Comparison of ENCODE assay signal across 8 cellular contexts in the genomic region with DNA sequence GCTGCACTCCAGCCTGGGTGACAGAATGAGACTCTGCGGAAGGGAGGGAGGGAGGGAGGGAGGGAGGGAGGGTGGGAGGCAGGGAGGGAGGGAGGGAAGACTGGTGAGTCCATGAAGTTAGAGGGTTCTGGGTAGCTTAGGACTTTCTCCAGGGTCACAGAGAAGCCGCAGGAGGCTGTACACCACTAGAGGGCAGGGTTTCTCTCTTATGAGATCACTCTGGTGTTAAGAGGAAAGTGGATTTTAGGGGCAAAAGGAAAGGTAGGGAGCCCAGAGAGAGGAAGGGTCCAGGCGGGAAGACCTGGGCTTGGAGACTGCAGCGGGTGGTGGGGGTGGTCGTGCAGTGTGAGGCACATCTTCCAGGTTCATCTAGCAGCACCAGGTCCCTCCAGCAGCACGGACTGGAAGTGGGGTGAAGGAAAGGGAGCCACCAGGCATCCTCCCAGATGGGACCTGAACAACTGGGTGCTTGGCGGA. TPM values are rescaled to one million over a fixed set of nuclear protein-coding genes. Genes with fewer than 3 reads are reported as not detected.
DNase-seq lines count a peak whose midpoint lies in the region; ATAC-seq and TF ChIP-seq lines count a peak whose summit lies in the region.

No MANE protein-coding gene starts in this region.

- H3K27ac ChIP-seq in prostate gland: no peak overlapping the region

- DNase-seq in BJ (ENCODE audit: low read depth): no peak
- peak; percentile 56 for DNase-seq in GM19238 (ENCODE audit: insufficient read length, low spot score)
- peak; percentile 31 for DNase-seq in NCI-H345 (lab: John Stamatoyannopoulos, UW)
- peak; percentile 38 to 55 for DNase-seq in activated T-cell treated with anti-CD3 and anti-CD28 coated beads, Interleukin-2, amount 50 U/mL, for 48 hours
- DNase-seq in head of caudate nucleus: peak in 38 of 42 donors; percentile 27 to 88 (median 67)
- DNase-seq in prostate gland (ENCODE audit: low spot score): no peak
- no peak for DNase-seq in effector CD4-positive, alpha-beta T cell

- POLR2A ChIA-PET in BJ (lab: Charles Lee): interaction anchor here (0.6 kb wide), 1 partner anchor 492 kb away, joined by 3 read pairs; no protein-coding TSS in a partner anchor

- WGBS in prostate gland: 59% methylated on average over 7 of the region's 7 CpGs

- peak; percentile 81 for TF ChIP-seq CTCF in BJ (IDR thresholded peaks at IDR 0.05; ENCODE audit: insufficient read depth, low read depth, low read length)
- peak in 3 of 4 experiments; percentile 28 to 39 (median 31) for TF ChIP-seq CTCF in prostate gland (IDR thresholded peaks at IDR 0.05)

- CTCF ChIA-PET in BJ (lab: Yijun Ruan, JAX): interaction anchor here (0.6 to 6.2 kb wide), 22 partner anchors 7 to 348 kb away, joined by 3 to 78 read pairs (median 6); partner anchors contain the start of gene UNC5B

- H3K4me3 ChIP-seq in BJ (ENCODE audit: low read depth, low read length) (no peak overlapping the region), prostate gland (no peak overlapping the region)

- intact Hi-C loops in head of caudate nucleus (cut with DNase I) (no loop called here), prostate gland (cut with DNase I) (no loop called here)

- H3K36me3 ChIP-seq in BJ (ENCODE audit: control insufficient read depth, insufficient read depth, low read length): peaks cover 2% of the 10 kb centered on the region
- H3K36me3 ChIP-seq in prostate gland: no peaks in the 10 kb centered on the region

- no peaks in the 10 kb centered on the region for H3K27me3 ChIP-seq in BJ (ENCODE audit: control insufficient read depth, insufficient read depth, low read length)
- no peaks in the 10 kb centered on the region for H3K27me3 ChIP-seq in prostate gland (replicated peaks; ENCODE audit: insufficient read depth)

- no peak for TF ChIP-seq POLR2A in prostate gland (IDR thresholded peaks at IDR 0.05)

- no peaks in the 10 kb centered on the region for H3K4me1 ChIP-seq in prostate gland (replicated peaks)

- no peaks in the 10 kb centered on the region for H3K9me3 ChIP-seq in prostate gland

- no peak for ATAC-seq in GM19455 (IDR thresholded peaks at IDR 0.05; ENCODE audit: unreplicated experiment)

RNA-seq across cellular contexts. Expression of gene SLC29A3, which starts 48.7 kb away (rescaled TPM):
- polyA plus RNA-seq in BJ (2011; rRNA removed): 4.2 and 7.2 TPM in 2 replicates
- polyA minus RNA-seq in BJ (2011; rRNA and poly(A)+ RNA removed): 5.0 and 5.5 TPM in 2 replicates
- total RNA-seq in prostate gland: 10 to 100 TPM in 1 of 2 donors, 1 to 10 TPM in 1; 4.6 to 12.7 TPM

RNA-seq across cellular contexts. Expression of gene UNC5B, which starts 58.0 kb away (rescaled TPM):
- 17.5 and 27.4 TPM in 2 replicates for polyA plus RNA-seq in BJ (2011; rRNA removed)
- polyA minus RNA-seq in BJ (2011; rRNA and poly(A)+ RNA removed): 22.5 and 23.6 TPM in 2 replicates
- 10 to 100 TPM; 12.8 to 58.4 TPM for total RNA-seq in prostate gland

Comparison
In these comparisons a context has a peak if more than half of its experiments do, and no peak if none do; other contexts are left out.
1. DNase-seq: peak in GM19238 (single experiment), NCI-H345 (single experiment), activated T-cell treated with anti-CD3 and anti-CD28 coated beads, Interleukin-2, amount 50 U/mL, for 48 hours (2 of 2) and head of caudate nucleus (38 of 42); none in BJ (single experiment), prostate gland (single experiment) and effector CD4-positive, alpha-beta T cell (single experiment).